ENCODE assay signal across 15 cellular contexts in the genomic region with DNA sequence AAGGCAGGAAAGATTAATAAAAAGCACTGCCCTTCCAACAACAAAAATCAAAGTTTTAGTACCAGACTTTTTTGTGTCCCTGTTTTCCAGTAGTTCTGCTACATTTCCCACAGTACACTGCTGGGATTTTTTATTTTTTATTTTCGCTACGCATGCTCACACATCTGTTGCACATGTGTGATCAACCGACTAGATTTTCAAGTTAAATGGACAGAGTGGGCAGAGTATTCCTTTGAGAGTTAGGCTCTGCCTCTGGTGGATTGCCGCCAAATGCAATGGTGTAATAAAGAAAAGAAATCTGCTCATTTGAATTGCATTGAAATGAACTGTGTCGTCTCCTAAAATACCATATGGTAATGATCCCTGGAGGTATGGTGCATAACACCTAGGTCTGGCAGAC.
A peak's percentile ranks its signal among the peaks of the same experiment; 100 is the strongest.
DNase-seq lines count a peak whose midpoint lies in the region; TF ChIP-seq lines count a peak whose summit lies in the region.
"Had no signal": no experiment of that assay in that cellular context is flagged by ENCODE, and none has a peak within 500 bp of the region (broad histone marks: within the 10 kb centered on the region; RNA-seq: fewer than 3 reads in every experiment).

No MANE protein-coding gene starts in this region.

- H3K27ac ChIP-seq in sigmoid colon (peak overlapping the region in 3 of 4 donors; percentile 7 to 60 (median 47)), ovary (no peak overlapping the region)
- H3K27ac ChIP-seq: vagina had no signal

- H3K27me3 ChIP-seq in sigmoid colon: no peaks in the 10 kb centered on the region
- H3K27me3 ChIP-seq in ovary: no peaks in the 10 kb centered on the region
- H3K27me3 ChIP-seq: vagina had no signal

- H3K4me3 ChIP-seq in sigmoid colon: no peak overlapping the region
- no peak overlapping the region for H3K4me3 ChIP-seq in ovary
- H3K4me3 ChIP-seq: MG63, vagina had no signal

- H3K36me3 ChIP-seq in sigmoid colon (no peaks in the 10 kb centered on the region), ovary (no peaks in the 10 kb centered on the region)
- H3K36me3 ChIP-seq: BE2C, MG63, vagina had no signal

- TF ChIP-seq CTCF in sigmoid colon (IDR thresholded peaks at IDR 0.05) (no peak), ovary (IDR thresholded peaks at IDR 0.05) (no peak)

- TF ChIP-seq EP300 in sigmoid colon (IDR thresholded peaks at IDR 0.05) (no peak), ovary (IDR thresholded peaks at IDR 0.05) (no peak)

- WGBS in sigmoid colon, 2 donors: 82 to 85% methylated on average over 5 of the region's 5 CpGs
- WGBS in ovary, 3 donors: 63 to 77% (median 64%) methylated on average over 5 of the region's 5 CpGs

- no peaks in the 10 kb centered on the region for H3K9me3 ChIP-seq in sigmoid colon
- no peaks in the 10 kb centered on the region for H3K9me3 ChIP-seq in ovary
- H3K9me3 ChIP-seq: BE2C, MG63, vagina had no signal

- TF ChIP-seq POLR2A in sigmoid colon (IDR thresholded peaks at IDR 0.05) (no peak), ovary (IDR thresholded peaks at IDR 0.05) (no peak)

- intact Hi-C loops in sigmoid colon (cut with DNase I): no loop called here
- intact Hi-C loops in ovary (cut with DNase I): no loop called here
- intact Hi-C loops in head of caudate nucleus (cut with DNase I): no loop called here

- DNase-seq in DMS 273 (lab: John Stamatoyannopoulos, UW; ENCODE audit: unreplicated experiment): peak; percentile 83
- peak; percentile 27 for DNase-seq in RPMI7951 (ENCODE audit: low read depth)
- peak; percentile 84 for DNase-seq in fibroblast of peridontal ligament (ENCODE audit: extremely low read depth)
- no peak for DNase-seq in sigmoid colon
- DNase-seq in ovary: no peak
- DNase-seq in NCI-H2196 treated with DMSO at 0.1 percent for 48 hours (lab: John Stamatoyannopoulos, UW; ENCODE audit: unreplicated experiment): no peak
- DNase-seq in head of caudate nucleus: no peak
- no peak for DNase-seq in NCI-H345 treated with DMSO at 0.1 percent for 48 hours (lab: John Stamatoyannopoulos, UW; ENCODE audit: unreplicated experiment)
- DNase-seq: activated CD4-positive, alpha-beta T cell treated with anti-CD3 and anti-CD28 coated beads, Interleukin-2, amount 10 ng/mL, durations not matched to agents 7 days and 5 days; activated naive CD8-positive, alpha-beta T cell treated with anti-CD3 and anti-CD28 coated beads for 36 hours; BE2C; cerebellar nuclear complex; MG63; naive thymus-derived CD4-positive, alpha-beta T cell had no signal

- peaks cover 0 to 35% (median 24%) of the 10 kb centered on the region in 4 donors for H3K4me1 ChIP-seq in sigmoid colon
- peaks cover 3% of the 10 kb centered on the region for H3K4me1 ChIP-seq in ovary (ENCODE audit: insufficient read depth)
- H3K4me1 ChIP-seq: BE2C had no signal

Comparison
In these comparisons a context has a peak if more than half of its experiments do, and no peak if none do; other contexts are left out.
1. DNase-seq: peak in DMS 273 (single experiment), RPMI7951 (single experiment) and fibroblast of peridontal ligament (single experiment); none in sigmoid colon (single experiment), ovary (0 of 5), NCI-H2196 treated with DMSO at 0.1 percent for 48 hours (single experiment), head of caudate nucleus (0 of 42) and NCI-H345 treated with DMSO at 0.1 percent for 48 hours (single experiment).
2. H3K27ac ChIP-seq: peak in sigmoid colon (3 of 4); none in ovary (0 of 2).